In genomic region chr9:15304620-15305019, GRCh38 we compare ENCODE assay signal across 12 cellular contexts. TPM values are rescaled to one million over a fixed set of nuclear protein-coding genes. Genes with fewer than 3 reads are reported as not detected.
DNase-seq lines count a peak whose midpoint lies in the region; ATAC-seq, FAIRE-seq and TF ChIP-seq lines count a peak whose summit lies in the region.
"Had no signal": no experiment of that assay in that cellular context is flagged by ENCODE, and none has a peak within 500 bp of the region (broad histone marks: within the 10 kb centered on the region; RNA-seq: fewer than 3 reads in every experiment).

No MANE protein-coding gene starts in this region.

- no peak overlapping the region for H3K4me3 ChIP-seq in GM23338
- H3K4me3 ChIP-seq in small intestine (ENCODE audit: low read depth in 1 of 2, low read length in 2 of 2): no peak overlapping the region
- H3K4me3 ChIP-seq: cardiac muscle cell, gastrocnemius medialis had no signal

- no peaks in the 10 kb centered on the region for H4K20me1 ChIP-seq in GM23338 (replicated peaks; ENCODE audit: insufficient read depth)

- no peaks in the 10 kb centered on the region for H3K9me3 Mint-ChIP-seq in activated CD8-positive, alpha-beta T cell treated with anti-CD3 and anti-CD28 coated beads, Interleukin-2, amount 10 ng/mL, durations not matched to agents 7 days and 5 days (ENCODE audit: insufficient read depth)
- no peaks in the 10 kb centered on the region for H3K9me3 Mint-ChIP-seq in activated CD8-positive, alpha-beta T cell treated with anti-CD3 and anti-CD28 coated beads for 36 hours
- H3K9me3 Mint-ChIP-seq in GM23338: no peaks in the 10 kb centered on the region

- H3K79me2 ChIP-seq in GM23338 (replicated peaks; ENCODE audit: insufficient read depth): peaks cover 37% of the 10 kb centered on the region

- peaks cover 52% of the 10 kb centered on the region for H3K4me1 Mint-ChIP-seq in activated CD8-positive, alpha-beta T cell treated with anti-CD3 and anti-CD28 coated beads, Interleukin-2, amount 10 ng/mL, durations not matched to agents 7 days and 5 days (ENCODE audit: low read depth)
- H3K4me1 Mint-ChIP-seq in activated CD8-positive, alpha-beta T cell treated with anti-CD3 and anti-CD28 coated beads for 36 hours (ENCODE audit: low read depth): peaks cover 47% of the 10 kb centered on the region
- peaks cover 20% of the 10 kb centered on the region for H3K4me1 Mint-ChIP-seq in GM23338

- peaks cover 8% of the 10 kb centered on the region; the same call in 1 of the 2 replicates for H3F3A ChIP-seq in GM23338 (replicated peaks; ENCODE audit: low read depth)

- H3K27ac ChIP-seq in GM23338 (ENCODE audit: low read depth) (no peak overlapping the region), small intestine (ENCODE audit: low read depth in 1 of 2, low read length in 1 of 2) (peak overlapping the region in 1 of 2 donors; percentile 32)
- H3K27ac ChIP-seq: cardiac muscle cell had no signal

- no peaks in the 10 kb centered on the region for H3K9me2 ChIP-seq in GM23338 (ENCODE audit: insufficient read depth)

- H3K27ac Mint-ChIP-seq in activated CD8-positive, alpha-beta T cell treated with anti-CD3 and anti-CD28 coated beads, Interleukin-2, amount 10 ng/mL, durations not matched to agents 7 days and 5 days: no peak overlapping the region
- H3K27ac Mint-ChIP-seq in activated CD8-positive, alpha-beta T cell treated with anti-CD3 and anti-CD28 coated beads for 36 hours: no peak overlapping the region
- H3K27ac Mint-ChIP-seq in GM23338: no peak overlapping the region

- H3K27me3 Mint-ChIP-seq in activated CD8-positive, alpha-beta T cell treated with anti-CD3 and anti-CD28 coated beads, Interleukin-2, amount 10 ng/mL, durations not matched to agents 7 days and 5 days (ENCODE audit: low read depth): no peaks in the 10 kb centered on the region
- H3K27me3 Mint-ChIP-seq in activated CD8-positive, alpha-beta T cell treated with anti-CD3 and anti-CD28 coated beads for 36 hours: no peaks in the 10 kb centered on the region
- H3K27me3 Mint-ChIP-seq in GM23338 (ENCODE audit: insufficient read depth, low read depth, poor library complexity): peaks cover 15% of the 10 kb centered on the region

- no peak for TF ChIP-seq CTCF in activated CD8-positive, alpha-beta T cell treated with anti-CD3 and anti-CD28 coated beads for 36 hours (IDR thresholded peaks at IDR 0.05)
- no peak for TF ChIP-seq CTCF in GM23338 (conservative IDR thresholded peaks at IDR 0.05; ENCODE audit: low read depth in 2 of 2)

- no peak overlapping the region for H2AFZ ChIP-seq in GM23338

- ATAC-seq in activated CD8-positive, alpha-beta T cell treated with anti-CD3 and anti-CD28 coated beads, Interleukin-2, amount 10 ng/mL, durations not matched to agents 7 days and 5 days: no peak
- ATAC-seq in activated CD8-positive, alpha-beta T cell treated with anti-CD3 and anti-CD28 coated beads for 36 hours: no peak
- no peak for ATAC-seq in GM23338
- ATAC-seq: gastrocnemius medialis had no signal

- no peaks in the 10 kb centered on the region; the same call in 1 of the 2 replicates for H3K36me3 ChIP-seq in GM23338 (ENCODE audit: insufficient read depth)
- H3K36me3 ChIP-seq in small intestine (ENCODE audit: control insufficient read depth in 2 of 2, insufficient read depth in 2 of 2, low read length in 2 of 2): no peaks in the 10 kb centered on the region
- H3K36me3 ChIP-seq: cardiac muscle cell, gastrocnemius medialis had no signal

- no peaks in the 10 kb centered on the region for H3K9me3 ChIP-seq in small intestine (ENCODE audit: control insufficient read depth, low read depth)
- H3K9me3 ChIP-seq: gastrocnemius medialis had no signal

- intact Hi-C loops in activated CD8-positive, alpha-beta T cell treated with anti-CD3 and anti-CD28 coated beads for 36 hours (cut with micrococcal nuclease): no loop called here
- intact Hi-C loops in head of caudate nucleus (cut with DNase I): loop anchor here (10.0 kb wide), 1 partner anchor 120 kb away; the partner anchor contains the start of gene SNAPC3

- 32 to 70% (median 50%) methylated on average over 1 of the region's 1 CpG for WGBS in small intestine, 3 donors

- CTCF ChIA-PET in activated CD8-positive, alpha-beta T cell treated with anti-CD3 and anti-CD28 coated beads, Interleukin-2, amount 10 ng/mL, durations not matched to agents 7 days and 5 days (lab: Charles Lee): interaction anchor here (0.6 to 2.1 kb wide), 3 partner anchors 91 to 118 kb away, joined by 3 to 9 read pairs (median 5); partner anchors contain the start of gene SNAPC3
- CTCF ChIA-PET in activated CD8-positive, alpha-beta T cell treated with anti-CD3 and anti-CD28 coated beads for 36 hours (lab: Charles Lee): interaction anchor here (1.2 to 1.7 kb wide), 5 partner anchors 11 to 83 kb away, joined by 3 to 4 read pairs (median 4); no protein-coding TSS in a partner anchor

- H3K4me2 ChIP-seq in GM23338: no peak overlapping the region

- peaks cover 18% of the 10 kb centered on the region for H3K4me1 ChIP-seq in GM23338 (ENCODE audit: insufficient read depth)
- peaks cover 0 to 7% of the 10 kb centered on the region in 2 donors for H3K4me1 ChIP-seq in small intestine (ENCODE audit: control insufficient read depth in 2 of 2, insufficient read depth in 1 of 2, low read depth in 1 of 2, low read length in 1 of 2)

- peaks cover 21% of the 10 kb centered on the region for H3K36me3 Mint-ChIP-seq in activated CD8-positive, alpha-beta T cell treated with anti-CD3 and anti-CD28 coated beads, Interleukin-2, amount 10 ng/mL, durations not matched to agents 7 days and 5 days (ENCODE audit: low read depth)
- H3K36me3 Mint-ChIP-seq in activated CD8-positive, alpha-beta T cell treated with anti-CD3 and anti-CD28 coated beads for 36 hours (ENCODE audit: low read depth): peaks cover 10% of the 10 kb centered on the region
- H3K36me3 Mint-ChIP-seq in GM23338 (ENCODE audit: low read depth): peaks cover 17% of the 10 kb centered on the region

- H3K4me3 Mint-ChIP-seq in activated CD8-positive, alpha-beta T cell treated with anti-CD3 and anti-CD28 coated beads, Interleukin-2, amount 10 ng/mL, durations not matched to agents 7 days and 5 days: peak overlapping the region; percentile 99
- no peak overlapping the region for H3K4me3 Mint-ChIP-seq in activated CD8-positive, alpha-beta T cell treated with anti-CD3 and anti-CD28 coated beads for 36 hours
- H3K4me3 Mint-ChIP-seq in GM23338: peak overlapping the region; percentile 2; the same call in 1 of the 3 replicates

- DNase-seq in activated CD8-positive, alpha-beta T cell treated with anti-CD3 and anti-CD28 coated beads, Interleukin-2, amount 10 ng/mL, durations not matched to agents 7 days and 5 days: no peak
- DNase-seq in activated CD8-positive, alpha-beta T cell treated with anti-CD3 and anti-CD28 coated beads for 36 hours: no peak
- no peak for DNase-seq in GM23338 (ENCODE audit: low spot score)
- DNase-seq in RPMI8226: peak; percentile 25
- peak; percentile 78 for DNase-seq in small intestine
- no peak for DNase-seq in stimulated activated CD4-positive, alpha-beta T cell treated with anti-CD3 and anti-CD28 coated beads, Interleukin-4, amount 100 ng/mL, for 24 hours
- DNase-seq in HUDEP-2 (lab: John Stamatoyannopoulos, UW; ENCODE audit: unreplicated experiment in 76 of 76): no peak
- DNase-seq in head of caudate nucleus: no peak
- DNase-seq: gastrocnemius medialis, NCI-H1417 had no signal

- H3K27me3 ChIP-seq in GM23338 (ENCODE audit: insufficient read depth): peaks cover 11% of the 10 kb centered on the region; the same call in 1 of the 2 replicates
- H3K27me3 ChIP-seq in small intestine (ENCODE audit: control insufficient read depth in 2 of 2, insufficient read depth in 2 of 2, low read length in 2 of 2): no peaks in the 10 kb centered on the region
- H3K27me3 ChIP-seq: cardiac muscle cell, gastrocnemius medialis had no signal

- POLR2A ChIA-PET in activated CD8-positive, alpha-beta T cell treated with anti-CD3 and anti-CD28 coated beads, Interleukin-2, amount 10 ng/mL, durations not matched to agents 7 days and 5 days (lab: Charles Lee): interaction anchor here (1.3 to 1.4 kb wide), 2 partner anchors 10 to 12 kb away, joined by 3 read pairs; no protein-coding TSS in a partner anchor
- POLR2A ChIA-PET in activated CD8-positive, alpha-beta T cell treated with anti-CD3 and anti-CD28 coated beads for 36 hours (lab: Charles Lee): interaction anchor here (1.8 kb wide), 1 partner anchor 206 kb away, joined by 5 read pairs; the partner anchor contains the start of gene PSIP1

- FAIRE-seq in small intestine (lab: Jason Lieb, UNC): no peak
- FAIRE-seq: RCC 7860 had no signal

TF ChIP-seq in GM23338, 12 proteins besides CTCF, POLR2A, EP300 and RAD21:
- TF ChIP-seq EZH2phosphoT487 (IDR thresholded peaks at IDR 0.05; ENCODE audit: unreplicated experiment): no peak

RNA-seq across cellular contexts. Expression of gene TTC39B, which starts 2.4 kb away (rescaled TPM):
- 10 to 100 TPM; 17.8 to 20.3 TPM for total RNA-seq in activated CD8-positive, alpha-beta T cell treated with anti-CD3 and anti-CD28 coated beads, Interleukin-2, amount 10 ng/mL, durations not matched to agents 7 days and 5 days
- total RNA-seq in activated CD8-positive, alpha-beta T cell treated with anti-CD3 and anti-CD28 coated beads for 36 hours: 10 to 100 TPM; 17.8 to 18.5 TPM
- total RNA-seq in GM23338 (2014; rRNA removed; shearing (Covaris generic)): 11.0 and 11.1 TPM in 2 replicates
- polyA plus RNA-seq in GM23338 (2016; fragmentation: Nextera tagmentation; extraction: Ambion mirVana): 2.8 and 4.7 TPM in 2 replicates
- polyA plus RNA-seq in small intestine: 1 to 10 TPM; 4.8 to 6.9 (median 5.4) TPM

Comparison
In these comparisons a context has a peak if more than half of its experiments do, and no peak if none do; other contexts are left out.
1. DNase-seq: peak in RPMI8226 (single experiment) and small intestine (single experiment); none in activated CD8-positive, alpha-beta T cell treated with anti-CD3 and anti-CD28 coated beads, Interleukin-2, amount 10 ng/mL, durations not matched to agents 7 days and 5 days (single experiment), activated CD8-positive, alpha-beta T cell treated with anti-CD3 and anti-CD28 coated beads for 36 hours (single experiment), GM23338 (single experiment), stimulated activated CD4-positive, alpha-beta T cell treated with anti-CD3 and anti-CD28 coated beads, Interleukin-4, amount 100 ng/mL, for 24 hours (single experiment), HUDEP-2 (0 of 76) and head of caudate nucleus (0 of 42).